In the genomic region with DNA sequence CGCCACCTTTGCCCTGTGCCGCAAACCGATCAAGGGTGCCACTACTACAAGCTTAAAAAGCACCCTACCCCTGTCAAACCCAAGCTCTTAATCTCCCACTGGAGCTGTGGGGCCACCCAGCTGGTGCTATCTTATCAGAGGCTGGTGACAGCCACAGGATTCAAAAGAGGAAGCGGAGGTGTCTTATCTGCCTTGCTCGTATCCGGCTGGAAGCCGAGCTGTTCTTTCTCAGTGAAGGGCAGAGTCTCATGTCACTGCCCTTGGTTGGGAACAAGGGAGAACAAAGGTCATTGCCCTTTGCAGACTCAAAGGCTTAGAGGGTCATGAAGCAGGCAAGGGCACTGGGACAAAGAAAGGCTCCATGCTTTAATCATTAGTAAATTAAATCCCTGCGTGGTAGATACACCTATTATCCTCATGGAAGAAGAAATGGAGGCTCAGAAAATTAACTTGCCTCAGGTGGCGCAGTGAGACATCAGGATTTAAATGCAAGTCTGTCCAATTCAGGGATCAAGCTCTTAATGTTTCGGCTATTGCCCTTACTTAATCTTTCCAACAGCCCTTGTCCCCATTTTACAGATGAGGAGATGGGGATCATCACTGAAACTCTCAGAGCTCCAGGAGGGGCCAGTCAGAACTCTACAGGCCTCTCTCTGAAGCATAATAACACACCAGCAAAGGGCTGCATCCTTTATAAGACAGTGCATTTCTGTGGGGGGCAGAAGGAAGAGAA, we compare ENCODE assay signal across 9 cellular contexts.
A peak's percentile ranks its signal among the peaks of the same experiment; 100 is the strongest.
DNase-seq lines count a peak whose midpoint lies in the region; ATAC-seq and TF ChIP-seq lines count a peak whose summit lies in the region.
"Had no signal": no experiment of that assay in that cellular context is flagged by ENCODE, and none has a peak within 500 bp of the region (broad histone marks: within the 10 kb centered on the region; RNA-seq: fewer than 3 reads in every experiment).

No MANE protein-coding gene starts in this region.

- WGBS in heart right ventricle, 2 donors, result 31 to 35% methylated on average over 10 of the region's 10 CpGs

- H3K9ac ChIP-seq in BLaER1 treated with 17β-estradiol and CSF1 and Interleukin-3, amounts not matched to agents 10 nM and 100 nM, result no peak overlapping the region
- H3K9ac ChIP-seq in Karpas-422 (ENCODE audit: low read length), result peak overlapping the region; percentile 16; the same call in 1 of the 2 replicates

- no peaks in the 10 kb centered on the region for H3K36me3 ChIP-seq in BLaER1 treated with 17β-estradiol and CSF1 and Interleukin-3, amounts not matched to agents 10 nM and 100 nM
- no peaks in the 10 kb centered on the region for H3K36me3 ChIP-seq in Karpas-422 (ENCODE audit: insufficient read depth, low read length)
- no peaks in the 10 kb centered on the region for H3K36me3 ChIP-seq in heart right ventricle

- TF ChIP-seq CTCF in heart right ventricle (IDR thresholded peaks at IDR 0.05), result no peak

- in situ Hi-C loops in ACHN (cut with HindIII; ENCODE audit: low pct_ligation_motif_present, low pct_unique_long_range_greater_than_20kb, low sequenced_read_pairs), result no loop called here

- H3K4me3 ChIP-seq in BLaER1 treated with 17β-estradiol and CSF1 and Interleukin-3, amounts not matched to agents 10 nM and 100 nM, result no peak overlapping the region
- no peak overlapping the region for H3K4me3 ChIP-seq in Karpas-422 (ENCODE audit: low read length)
- H3K4me3 ChIP-seq in heart right ventricle, result no peak overlapping the region

- no peak overlapping the region for H3K27ac ChIP-seq in BLaER1 treated with 17β-estradiol and CSF1 and Interleukin-3, amounts not matched to agents 10 nM and 100 nM
- H3K27ac ChIP-seq in Karpas-422 (ENCODE audit: low read length) (no peak overlapping the region), heart right ventricle (peak overlapping the region in 1 of 10 donors; percentile 45)

- H3K9me2 ChIP-seq in Karpas-422 (replicated peaks; ENCODE audit: insufficient read depth, low read length), result no peaks in the 10 kb centered on the region

- intact Hi-C loops in heart right ventricle (cut with DNase I), result no loop called here

- H3K4me1 ChIP-seq in BLaER1 treated with 17β-estradiol and CSF1 and Interleukin-3, amounts not matched to agents 10 nM and 100 nM, result peaks cover 14 to 47% (median 19%) of the 10 kb centered on the region in 10 experiments
- H3K4me1 ChIP-seq in Karpas-422 (ENCODE audit: low read length), result peaks cover 54% of the 10 kb centered on the region
- peaks cover 0 to 23% (median 9%) of the 10 kb centered on the region in 9 donors for H3K4me1 ChIP-seq in heart right ventricle

- DNase-seq in Karpas-422, result peak; percentile 76
- DNase-seq in heart right ventricle, result peak; percentile 32
- no peak for DNase-seq in occipital lobe (lab: John Stamatoyannopoulos, UW)
- no peak for DNase-seq in NCI-H1092 treated with DMSO at 0.1 percent for 48 hours (lab: John Stamatoyannopoulos, UW)
- no peak for DNase-seq in ACHN
- DNase-seq in A172 (ENCODE audit: low spot score), result no peak

- H3K27me3 ChIP-seq in BLaER1 treated with 17β-estradiol and CSF1 and Interleukin-3, amounts not matched to agents 10 nM and 100 nM, result no peaks in the 10 kb centered on the region
- H3K27me3 ChIP-seq in Karpas-422 (ENCODE audit: low read length) (no peaks in the 10 kb centered on the region), heart right ventricle (no peaks in the 10 kb centered on the region)

- no peaks in the 10 kb centered on the region for H3K79me2 ChIP-seq in Karpas-422 (ENCODE audit: low read length)

- H3K9me3 ChIP-seq in BLaER1 treated with 17β-estradiol and CSF1 and Interleukin-3, amounts not matched to agents 10 nM and 100 nM (replicated peaks in 1 of 11), result peaks cover 9 to 38% (median 17%) of the 10 kb centered on the region in 11 experiments; a peak in 21 of 22 replicates
- H3K9me3 ChIP-seq in Karpas-422 (ENCODE audit: low read length) (no peaks in the 10 kb centered on the region), heart right ventricle (peaks cover 0 to 10% (median 0%) of the 10 kb centered on the region in 11 donors)

- H3K4me2 ChIP-seq in BLaER1 treated with 17β-estradiol and CSF1 and Interleukin-3, amounts not matched to agents 10 nM and 100 nM, result peak overlapping the region; percentile 54 to 84 (median 76)
- H3K4me2 ChIP-seq in Karpas-422 (ENCODE audit: low read depth, low read length, poor library complexity, severe bottlenecking), result no peak overlapping the region

- H4K20me1 ChIP-seq in BLaER1 treated with 17β-estradiol and CSF1 and Interleukin-3, amounts not matched to agents 10 nM and 100 nM, result no peaks in the 10 kb centered on the region
- H4K20me1 ChIP-seq in Karpas-422 (ENCODE audit: insufficient read depth, low read depth, low read length), result no peaks in the 10 kb centered on the region

- H2AFZ ChIP-seq in Karpas-422 (ENCODE audit: low read length), result no peak overlapping the region

- ATAC-seq in GM19463 (IDR thresholded peaks at IDR 0.05; ENCODE audit: unreplicated experiment) (peak; percentile 85), heart right ventricle (peak; percentile 54 to 94 (median 84))
- ATAC-seq: Panc1 had no signal

Comparison
In these comparisons a context has a peak if more than half of its experiments do, and no peak if none do; other contexts are left out.
1. DNase-seq: peak in Karpas-422 (single experiment) and heart right ventricle (2 of 2); none in occipital lobe (single experiment), NCI-H1092 treated with DMSO at 0.1 percent for 48 hours (single experiment), ACHN (single experiment) and A172 (single experiment).